ENCODE assay signal across 8 cellular contexts in genomic region chr2:9422321-9423099, GRCh38. TPM values are rescaled to one million over a fixed set of nuclear protein-coding genes. Genes with fewer than 3 reads are reported as not detected.
DNase-seq lines count a peak whose midpoint lies in the region; ATAC-seq and TF ChIP-seq lines count a peak whose summit lies in the region.

No MANE protein-coding gene starts in this region.

- no peaks in the 10 kb centered on the region; the same call in 1 of the 2 replicates for H3K36me3 Mint-ChIP-seq in WTC11
- H3K36me3 Mint-ChIP-seq in chondrocyte (ENCODE audit: low read depth) = no peaks in the 10 kb centered on the region

- H3K4me3 Mint-ChIP-seq in WTC11 = peak overlapping the region; percentile 91; the same call in 1 of the 2 replicates
- H3K4me3 Mint-ChIP-seq in chondrocyte (ENCODE audit: unreplicated experiment) = no peak overlapping the region

- peak overlapping the region; percentile 81 for H3K4me3 ChIP-seq in GM06990 (replicated peaks; ENCODE audit: low read depth, low read length)
- peak overlapping the region; percentile 97 for H3K4me3 ChIP-seq in Jurkat, Clone E6-1 (ENCODE audit: low read length)

- H3K27ac Mint-ChIP-seq in WTC11 = no peak overlapping the region
- H3K27ac Mint-ChIP-seq in chondrocyte (ENCODE audit: unreplicated experiment) = peak overlapping the region; percentile 81

- POLR2A ChIA-PET in WTC11 (lab: Charles Lee) = interaction anchor here (0.9 to 1.3 kb wide), 4 partner anchors 21 to 281 kb away, joined by 3 to 5 read pairs (median 4); partner anchors contain the start of gene YWHAQ

- TF ChIP-seq CTCF in GM06990 (IDR thresholded peaks at IDR 0.05; ENCODE audit: insufficient read depth, low read length, poor library complexity, severe bottlenecking) (peak; percentile 4), WTC11 (IDR thresholded peaks at IDR 0.05) (no peak), chondrocyte (IDR thresholded peaks at IDR 0.05) (peak; percentile 7)

- CTCF ChIA-PET in WTC11 (lab: Charles Lee) = interaction anchor here (0.8 to 2.3 kb wide), 7 partner anchors 21 to 284 kb away, joined by 3 to 16 read pairs (median 6); no protein-coding TSS in a partner anchor

- no peak for DNase-seq in GM06990 (ENCODE audit: extremely low read depth, insufficient read length)
- no peak for DNase-seq in Jurkat, Clone E6-1 (ENCODE audit: low read depth, low spot score)
- peak; percentile 42 for DNase-seq in WTC11 (ENCODE audit: low spot score)
- DNase-seq in chondrocyte (ENCODE audit: low spot score) = no peak
- peak; percentile 60 for DNase-seq in left kidney (ENCODE audit: low read depth, low spot score)
- DNase-seq in stimulated activated CD4-positive, alpha-beta T cell treated with anti-CD3 and anti-CD28 coated beads, Interleukin-2, amount 100 ng/mL, for 24 hours = peak; percentile 55 to 56
- DNase-seq in NCI-H446 treated with DMSO at 0.1 percent for 48 hours (lab: John Stamatoyannopoulos, UW) = no peak

- peaks cover 9% of the 10 kb centered on the region for H3K4me1 Mint-ChIP-seq in WTC11
- H3K4me1 Mint-ChIP-seq in chondrocyte (ENCODE audit: low read depth) = peaks cover 29% of the 10 kb centered on the region

- H3K27me3 Mint-ChIP-seq in WTC11 (ENCODE audit: low read depth) (peaks cover 11% of the 10 kb centered on the region; the same call in 1 of the 2 replicates), chondrocyte (ENCODE audit: low read depth) (no peaks in the 10 kb centered on the region)

- H3K27me3 ChIP-seq in GM06990 (replicated peaks; ENCODE audit: control insufficient read depth, insufficient read depth, low read length) = no peaks in the 10 kb centered on the region

- no peaks in the 10 kb centered on the region for H3K36me3 ChIP-seq in GM06990 (ENCODE audit: control insufficient read depth, insufficient read depth, low read length)

- ATAC-seq in GM21723 (IDR thresholded peaks at IDR 0.05; ENCODE audit: unreplicated experiment) = peak; percentile 31
- ATAC-seq in WTC11 = peak; percentile 36

- H3K9me3 Mint-ChIP-seq in WTC11 (no peaks in the 10 kb centered on the region), chondrocyte (ENCODE audit: low read depth) (no peaks in the 10 kb centered on the region)

TF ChIP-seq in WTC11, 78 proteins besides CTCF, POLR2A, EP300 and RAD21:
- TF ChIP-seq MAX (CRISPR knock-in tag; IDR thresholded peaks at IDR 0.05) (peak; percentile 21; the same call in 1 of the 2 replicates), GABPB1 (CRISPR knock-in tag; IDR thresholded peaks at IDR 0.05) (peak; percentile 14; the same call in 1 of the 2 replicates), CREB1 (CRISPR knock-in tag; IDR thresholded peaks at IDR 0.05) (no peak), CREM (CRISPR knock-in tag; IDR thresholded peaks at IDR 0.05) (0 out of 2 replicates have a peak, but pooled peaks have one; percentile 42), ESRRA (CRISPR knock-in tag; IDR thresholded peaks at IDR 0.05; ENCODE audit: borderline replicate concordance) (no peak), FOXP1 (CRISPR knock-in tag; IDR thresholded peaks at IDR 0.05; ENCODE audit: borderline replicate concordance) (peak; percentile 46; the same call in 1 of the 2 replicates), ETV6 (CRISPR knock-in tag; IDR thresholded peaks at IDR 0.05) (0 out of 2 replicates have a peak, but pooled peaks have one; percentile 8), ZMAT4 (CRISPR knock-in tag; IDR thresholded peaks at IDR 0.05) (no peak), ATF1 (CRISPR knock-in tag; IDR thresholded peaks at IDR 0.05) (0 out of 2 replicates have a peak, but pooled peaks have one; percentile 10)
TF ChIP-seq in WTC11: peak in this region for 6.

RNA-seq across cellular contexts. Expression of gene ITGB1BP1, which starts 0.8 kb away (rescaled TPM):
- 104 TPM for polyA plus RNA-seq in Jurkat, Clone E6-1 (2012; ENCODE audit: insufficient read depth, insufficient read length)
- total RNA-seq in WTC11 (2021) = 32.7 to 44.0 TPM (median 33.8 TPM) in 3 replicates
- total RNA-seq in chondrocyte = 99.8 to 126 TPM (median 117 TPM) in 3 replicates

RNA-seq across cellular contexts. Expression of gene CPSF3, which starts 0.9 kb away (rescaled TPM):
- polyA plus RNA-seq in Jurkat, Clone E6-1 (2012; ENCODE audit: insufficient read depth, insufficient read length) = 124 TPM
- 83.7 to 88.4 TPM (median 84.2 TPM) in 3 replicates for total RNA-seq in WTC11 (2021)
- total RNA-seq in chondrocyte = 23.3 to 31.3 TPM (median 24.9 TPM) in 3 replicates

RNA-seq across cellular contexts. Expression of gene IAH1, which starts 51.8 kb away (rescaled TPM):
- 82.4 TPM for polyA plus RNA-seq in Jurkat, Clone E6-1 (2012; ENCODE audit: insufficient read depth, insufficient read length)
- total RNA-seq in WTC11 (2021) (14.4 to 18.0 TPM (median 16.5 TPM) in 3 replicates), chondrocyte (66.6 to 72.9 TPM (median 67.8 TPM) in 3 replicates)

Comparison
In these comparisons a context has a peak if more than half of its experiments do, and no peak if none do; other contexts are left out.
1. DNase-seq: peak in WTC11 (single experiment), left kidney (single experiment) and stimulated activated CD4-positive, alpha-beta T cell treated with anti-CD3 and anti-CD28 coated beads, Interleukin-2, amount 100 ng/mL, for 24 hours (2 of 2); none in GM06990 (single experiment), Jurkat, Clone E6-1 (single experiment), chondrocyte (single experiment) and NCI-H446 treated with DMSO at 0.1 percent for 48 hours (single experiment).